Comparison of ENCODE assay signal across 1 cellular context in genomic region chr2:237732790-237733349, GRCh38.
TF ChIP-seq lines count a peak whose summit lies in the region.

No MANE protein-coding gene starts in this region.

TF ChIP-seq in HepG2, 621 proteins besides CTCF, POLR2A, EP300 and RAD21 (continued from another document and continues in another):
- TF ChIP-seq ZSCAN31 (CRISPR knock-in tag; IDR thresholded peaks at IDR 0.05; ENCODE audit: low read depth) (0 out of 2 replicates have a peak, but pooled peaks have one; percentile 40), ISX (CRISPR knock-in tag; conservative IDR thresholded peaks at IDR 0.05) (no peak), ZNF816 (CRISPR knock-in tag; IDR thresholded peaks at IDR 0.05; ENCODE audit: borderline replicate concordance) (no peak), HNF4G (IDR thresholded peaks at IDR 0.05; ENCODE audit: borderline replicate concordance, low read depth, low read length) (no peak), HNF4G (CRISPR knock-in tag; IDR thresholded peaks at IDR 0.05; ENCODE audit: borderline replicate concordance, low read depth) (no peak), IKZF5 (CRISPR knock-in tag; IDR thresholded peaks at IDR 0.05) (no peak), NRL (CRISPR knock-in tag; IDR thresholded peaks at IDR 0.05; ENCODE audit: borderline replicate concordance) (no peak), ZNF451 (CRISPR knock-in tag; IDR thresholded peaks at IDR 0.05) (no peak), PREB (CRISPR knock-in tag; IDR thresholded peaks at IDR 0.05) (no peak), ZBTB38 (CRISPR knock-in tag; IDR thresholded peaks at IDR 0.05) (peak; percentile 100), ZBTB40 (IDR thresholded peaks at IDR 0.05) (no peak), ZBTB40 (CRISPR knock-in tag; IDR thresholded peaks at IDR 0.05) (peak; percentile 37; the same call in 1 of the 2 replicates), ZNF572 (CRISPR knock-in tag; IDR thresholded peaks at IDR 0.05) (0 out of 2 replicates have a peak, but pooled peaks have one; percentile 54), ZNF768 (CRISPR knock-in tag; IDR thresholded peaks at IDR 0.05) (peak; percentile 18; the same call in 1 of the 2 replicates), ZNF329 (CRISPR knock-in tag; IDR thresholded peaks at IDR 0.05; ENCODE audit: low read depth) (no peak), HNF1B (CRISPR knock-in tag; IDR thresholded peaks at IDR 0.05) (0 out of 2 replicates have a peak, but pooled peaks have one; percentile 47), LCORL (IDR thresholded peaks at IDR 0.05) (no peak), LCORL (CRISPR knock-in tag; IDR thresholded peaks at IDR 0.05) (no peak), NFYC (CRISPR knock-in tag; IDR thresholded peaks at IDR 0.05) (no peak), ZMYM3 (CRISPR knock-in tag; IDR thresholded peaks at IDR 0.05) (no peak), ZNF574 (CRISPR knock-in tag; IDR thresholded peaks at IDR 0.05) (no peak), ZEB1 (IDR thresholded peaks at IDR 0.05; ENCODE audit: insufficient replicate concordance, low read depth) (no peak), ZNF276 (CRISPR knock-in tag; IDR thresholded peaks at IDR 0.05; ENCODE audit: low read depth) (no peak), ZFY (CRISPR knock-in tag; IDR thresholded peaks at IDR 0.05) (peak; percentile 19; the same call in 1 of the 2 replicates), ZNF75D (CRISPR knock-in tag; IDR thresholded peaks at IDR 0.05; ENCODE audit: borderline replicate concordance) (no peak), EHMT2 (IDR thresholded peaks at IDR 0.05; ENCODE audit: borderline replicate concordance, low read depth, low read length) (no peak), MXD1 (CRISPR knock-in tag; IDR thresholded peaks at IDR 0.05) (no peak), ZNF670 (CRISPR knock-in tag; IDR thresholded peaks at IDR 0.05; ENCODE audit: borderline replicate concordance) (0 out of 2 replicates have a peak, but pooled peaks have one; percentile 7), YEATS4 (CRISPR knock-in tag; IDR thresholded peaks at IDR 0.05; ENCODE audit: borderline replicate concordance) (peak; percentile 17; the same call in 1 of the 2 replicates), CBX1 (IDR thresholded peaks at IDR 0.05; ENCODE audit: low read depth) (no peak), ZNF441 (CRISPR knock-in tag; IDR thresholded peaks at IDR 0.05; ENCODE audit: borderline replicate concordance) (0 out of 2 replicates have a peak, but pooled peaks have one; percentile 16), FOXO1 (CRISPR knock-in tag; IDR thresholded peaks at IDR 0.05) (peak; percentile 34; the same call in 1 of the 2 replicates), ZNF576 (CRISPR knock-in tag; IDR thresholded peaks at IDR 0.05) (no peak), ELK4 (CRISPR knock-in tag; IDR thresholded peaks at IDR 0.05; ENCODE audit: borderline replicate concordance) (no peak), PITX1 (CRISPR knock-in tag; IDR thresholded peaks at IDR 0.05) (no peak), HOXA3 (CRISPR knock-in tag; IDR thresholded peaks at IDR 0.05) (peak; percentile 21; the same call in 1 of the 2 replicates), TOPORS (CRISPR knock-in tag; IDR thresholded peaks at IDR 0.05) (no peak), KMT2B (CRISPR knock-in tag; IDR thresholded peaks at IDR 0.05) (no peak), ELF3 (CRISPR knock-in tag; IDR thresholded peaks at IDR 0.05) (no peak), TSC22D2 (CRISPR knock-in tag; IDR thresholded peaks at IDR 0.05; ENCODE audit: borderline replicate concordance) (no peak), CC2D1A (CRISPR knock-in tag; IDR thresholded peaks at IDR 0.05) (no peak)
